13 cellular contexts compared by ENCODE assay signal in the genomic region with DNA sequence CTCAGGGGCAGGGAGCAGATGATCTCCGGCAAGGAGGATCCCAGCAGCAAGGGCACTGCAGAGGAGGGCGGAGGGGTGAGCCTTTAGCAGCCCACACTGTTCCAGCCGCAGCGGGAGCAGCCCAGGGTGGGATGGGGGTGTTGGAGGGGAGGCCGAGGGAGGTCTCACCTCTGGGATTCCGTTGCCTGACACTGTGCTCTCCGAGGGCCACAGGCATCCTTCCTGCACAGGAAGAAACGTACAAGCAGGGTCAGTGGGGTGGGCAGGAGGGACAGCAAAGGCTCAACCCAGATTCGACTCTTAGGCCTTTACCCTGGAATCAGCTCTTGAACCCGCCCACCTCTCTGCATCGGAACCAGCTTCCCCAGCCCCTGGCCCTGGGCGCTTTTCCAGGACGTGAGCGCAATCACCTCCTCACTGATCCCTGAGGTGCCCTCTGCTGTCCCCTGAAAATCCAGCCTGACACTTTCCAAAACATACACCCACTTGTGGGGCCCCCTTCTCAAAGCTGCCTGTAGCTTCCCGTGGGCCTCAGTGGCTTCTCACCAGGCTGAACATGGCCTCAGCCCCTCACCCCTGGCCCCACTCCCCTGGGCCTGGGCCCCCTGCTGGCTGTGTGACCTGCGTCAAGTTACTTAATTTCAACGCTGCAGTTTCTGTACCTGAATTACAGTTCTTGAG. TPM values are rescaled to one million over a fixed set of nuclear protein-coding genes. Genes with fewer than 3 reads are reported as not detected.
DNase-seq lines count a peak whose midpoint lies in the region; ATAC-seq and TF ChIP-seq lines count a peak whose summit lies in the region.
"Had no signal": no experiment of that assay in that cellular context is flagged by ENCODE, and none has a peak within 500 bp of the region (broad histone marks: within the 10 kb centered on the region; RNA-seq: fewer than 3 reads in every experiment).

No MANE protein-coding gene starts in this region.

- DNase-seq in activated effector memory CD4-positive, alpha-beta T cell treated with anti-CD3 and anti-CD28 coated beads, Interleukin-2, amount 50 U/mL, for 16 hours = peak; percentile 54
- DNase-seq in activated effector memory CD4-positive, alpha-beta T cell treated with Interleukin-2 at 50 U/mL for 16 hours = no peak
- DNase-seq in cardiac septum (ENCODE audit: low spot score) (peak; percentile 66), testis (peak; percentile 10), H4 (ENCODE audit: low spot score) (no peak), mesendoderm (no peak)
- DNase-seq: cerebellar nuclear complex had no signal

- no peak overlapping the region for H2AFZ ChIP-seq in SU-DHL-6 (ENCODE audit: low read depth, low read length, severe bottlenecking)

- H3K9ac ChIP-seq in SU-DHL-6 (ENCODE audit: low read length) = no peak overlapping the region
- H3K9ac ChIP-seq in mesendoderm (ENCODE audit: low read length) = no peak overlapping the region

- TF ChIP-seq CTCF in SU-DHL-6 (IDR thresholded peaks at IDR 0.05; ENCODE audit: insufficient read depth, low read length, poor library complexity, severe bottlenecking) (peak; percentile 16), testis (IDR thresholded peaks at IDR 0.05) (no peak)

- H3K27me3 ChIP-seq in SU-DHL-6 (ENCODE audit: low read length) = no peaks in the 10 kb centered on the region
- no peaks in the 10 kb centered on the region for H3K27me3 ChIP-seq in testis
- H3K27me3 ChIP-seq in mesendoderm (ENCODE audit: insufficient read depth, low read length, poor library complexity) = no peaks in the 10 kb centered on the region
- H3K27me3 ChIP-seq: SJSA1, vagina had no signal

- H3K4me2 ChIP-seq in SU-DHL-6 (ENCODE audit: low read depth, low read length, poor library complexity, severe bottlenecking) = no peak overlapping the region
- H3K4me2 ChIP-seq in mesendoderm (ENCODE audit: low read length) = no peak overlapping the region

- H2BK15ac ChIP-seq in mesendoderm (replicated peaks; ENCODE audit: low read depth) = no peak overlapping the region

- no peak overlapping the region for H3K4me3 ChIP-seq in SU-DHL-6 (ENCODE audit: insufficient read depth, low read length, poor library complexity, severe bottlenecking)
- no peak overlapping the region for H3K4me3 ChIP-seq in testis
- H3K4me3 ChIP-seq in mesendoderm (ENCODE audit: low read length) = no peak overlapping the region
- H3K4me3 ChIP-seq: SJSA1, vagina had no signal

- H3K9me2 ChIP-seq in SU-DHL-6 (replicated peaks; ENCODE audit: insufficient read depth, low read length) = no peaks in the 10 kb centered on the region

- H4K5ac ChIP-seq in mesendoderm (ENCODE audit: low read length) = no peak overlapping the region

- H3K27ac ChIP-seq in SU-DHL-6 (ENCODE audit: low read depth, low read length) (no peak overlapping the region), testis (no peak overlapping the region), mesendoderm (ENCODE audit: low read depth, low read length) (no peak overlapping the region)
- H3K27ac ChIP-seq: SJSA1, vagina had no signal

- H3K79me2 ChIP-seq in SU-DHL-6 (ENCODE audit: insufficient read depth, low read length) (no peaks in the 10 kb centered on the region), mesendoderm (ENCODE audit: control insufficient read depth, insufficient read depth, low read length) (peaks cover 6% of the 10 kb centered on the region)

- H3K79me1 ChIP-seq in mesendoderm (ENCODE audit: low read length) = peaks cover 9% of the 10 kb centered on the region

- no peak overlapping the region for H3K4ac ChIP-seq in mesendoderm (ENCODE audit: low read depth, low read length)

- no peaks in the 10 kb centered on the region for H3K9me3 ChIP-seq in SU-DHL-6 (ENCODE audit: insufficient read depth, low read length)
- no peaks in the 10 kb centered on the region for H3K9me3 ChIP-seq in testis
- H3K9me3 ChIP-seq: SJSA1, vagina had no signal

- no peak overlapping the region for H2BK120ac ChIP-seq in mesendoderm (ENCODE audit: low read depth, low read length)

- no peaks in the 10 kb centered on the region for H3K4me1 ChIP-seq in testis
- H3K4me1 ChIP-seq in mesendoderm (ENCODE audit: control insufficient read depth, low read depth, low read length) = no peaks in the 10 kb centered on the region

- no peaks in the 10 kb centered on the region for H4K20me1 ChIP-seq in SU-DHL-6 (ENCODE audit: low read depth, low read length)

- no peak for TF ChIP-seq POLR2A in testis (IDR thresholded peaks at IDR 0.05)

- no peak overlapping the region for H2AK5ac ChIP-seq in mesendoderm (ENCODE audit: low read length)

- intact Hi-C loops in cardiac septum (cut with DNase I) (no loop called here), testis (cut with DNase I; ENCODE audit: low total_unique reads) (loop anchor here (10.0 kb wide), 1 partner anchor 432 kb away; no protein-coding TSS in a partner anchor)

- H3K18ac ChIP-seq in mesendoderm (ENCODE audit: low read length) = no peak overlapping the region

- 68 to 100% methylated on average over 1 to 17 of the region's 17 CpGs for WGBS in testis, 2 donors
- no CpG with 5 or more reads among the region's 17 CpGs for WGBS in mesendoderm (ENCODE audit: extremely low coverage, insufficient coverage, low lambda C conversion rate)

- H3K56ac ChIP-seq in mesendoderm (ENCODE audit: low read length) = no peak overlapping the region

- no peak overlapping the region for H4K8ac ChIP-seq in mesendoderm (ENCODE audit: low read depth, low read length)

- no peak overlapping the region for H2BK5ac ChIP-seq in mesendoderm (ENCODE audit: low read length)

- ATAC-seq in HG02870 (IDR thresholded peaks at IDR 0.05; ENCODE audit: unreplicated experiment) = no peak

- no peaks in the 10 kb centered on the region for H3F3A ChIP-seq in SU-DHL-6 (ENCODE audit: insufficient read depth)

- H3K36me3 ChIP-seq in SU-DHL-6 (ENCODE audit: low read length) (no peaks in the 10 kb centered on the region), testis (ENCODE audit: low read depth, missing control alignments) (no peaks in the 10 kb centered on the region), mesendoderm (ENCODE audit: control insufficient read depth, insufficient read depth, low read length) (peaks cover 26% of the 10 kb centered on the region)

- no peak overlapping the region for H3K23ac ChIP-seq in mesendoderm (ENCODE audit: low read length)

RNA-seq across cellular contexts. Expression of gene ZBP1, which starts 32.8 kb away (rescaled TPM):
- total RNA-seq in cardiac septum (0.43 TPM), testis (under 1 TPM in 1 of 2 donors, not detected in 1; 0.31 TPM)
- polyA plus RNA-seq in testis (ENCODE audit: insufficient read depth, low read depth, low replicate concordance) = 0.66 TPM
- not detected in 2 replicates for total RNA-seq in H4 (2014; rRNA removed; shearing (Covaris generic))
- polyA plus RNA-seq in mesendoderm (2013, experiment 1 of 2) = not detected
- polyA plus RNA-seq in mesendoderm (2013, experiment 2 of 2) = not detected
- total RNA-seq: NCI-H460, SJSA1 had no signal
- polyA plus RNA-seq: neural cell had no signal

RNA-seq across cellular contexts. Expression of gene PMEPA1, which starts 56.8 kb away (rescaled TPM):
- total RNA-seq in cardiac septum (34.8 TPM), testis (10 to 100 TPM in 1 of 2 donors, 1 to 10 TPM in 1; 8.1 to 12.1 TPM)
- 16.8 TPM for polyA plus RNA-seq in testis (ENCODE audit: insufficient read depth, low read depth, low replicate concordance)
- 10.0 and 14.4 TPM in 2 replicates for total RNA-seq in H4 (2014; rRNA removed; shearing (Covaris generic))
- polyA plus RNA-seq in mesendoderm (2013, experiment 1 of 2) = 52.6 TPM
- 52.5 TPM for polyA plus RNA-seq in mesendoderm (2013, experiment 2 of 2)

Comparison
In these comparisons a context has a peak if more than half of its experiments do, and no peak if none do; other contexts are left out.
1. DNase-seq: peak in activated effector memory CD4-positive, alpha-beta T cell treated with anti-CD3 and anti-CD28 coated beads, Interleukin-2, amount 50 U/mL, for 16 hours (single experiment), cardiac septum (single experiment) and testis (single experiment); none in activated effector memory CD4-positive, alpha-beta T cell treated with Interleukin-2 at 50 U/mL for 16 hours (single experiment), H4 (single experiment) and mesendoderm (single experiment).